ENCODE assay signal across 8 cellular contexts in the genomic region with DNA sequence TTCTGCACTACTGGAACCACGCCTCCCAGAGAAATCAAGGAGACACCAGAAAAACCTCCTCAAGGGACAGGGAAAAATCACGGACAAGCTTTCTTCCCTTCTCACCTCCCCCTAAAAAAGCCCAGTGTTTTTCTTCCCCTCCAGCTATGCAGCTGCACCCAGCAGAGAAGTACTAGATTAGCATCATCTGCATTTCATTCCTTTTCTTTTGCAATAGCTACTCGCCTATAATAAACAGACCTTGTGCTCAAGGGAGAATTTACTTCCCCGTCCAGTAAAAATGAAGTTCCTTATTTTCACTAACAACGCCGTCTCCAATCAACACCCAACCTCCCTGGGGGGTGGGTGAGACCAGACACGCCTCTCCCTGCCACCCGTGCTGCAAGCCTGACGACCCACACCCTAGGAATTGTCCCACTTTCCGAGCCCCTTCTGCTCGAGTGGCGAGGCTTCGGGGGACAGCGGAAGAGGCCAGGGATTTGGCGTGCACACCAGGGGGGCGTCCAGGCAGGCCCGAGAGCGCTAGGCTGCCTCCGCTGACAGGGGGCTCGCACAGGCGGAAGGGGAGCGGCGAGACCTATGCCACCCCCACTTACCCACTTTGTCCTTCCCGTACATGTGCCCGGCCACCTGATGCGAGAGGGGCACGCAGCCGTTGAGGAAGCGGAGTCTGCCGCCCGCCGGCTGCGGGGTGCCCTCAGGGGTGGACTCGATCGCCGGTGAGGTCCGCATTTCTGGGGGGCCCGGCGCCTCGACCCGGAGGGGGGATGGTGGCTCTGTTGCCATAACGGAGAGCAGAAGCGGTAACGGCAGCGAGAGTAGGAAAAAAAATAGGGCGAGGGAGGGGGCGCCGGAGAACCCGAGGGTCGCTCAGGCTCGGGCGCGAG. TPM values are rescaled to one million over a fixed set of nuclear protein-coding genes. Genes with fewer than 3 reads are reported as not detected.
DNase-seq lines count a peak whose midpoint lies in the region; ATAC-seq and TF ChIP-seq lines count a peak whose summit lies in the region.

No MANE protein-coding gene starts in this region.

- H3K27ac Mint-ChIP-seq in Caco-2 (ENCODE audit: unreplicated experiment): peak overlapping the region; percentile 98
- H3K27ac Mint-ChIP-seq in activated CD4-positive, alpha-beta T cell treated with anti-CD3 and anti-CD28 coated beads for 36 hours: peak overlapping the region; percentile 93

- peak overlapping the region; percentile 96 for H3K4me3 Mint-ChIP-seq in Caco-2 (ENCODE audit: unreplicated experiment)
- peak overlapping the region; percentile 99 for H3K4me3 Mint-ChIP-seq in activated CD4-positive, alpha-beta T cell treated with anti-CD3 and anti-CD28 coated beads for 36 hours

- H3K36me3 Mint-ChIP-seq in Caco-2 (ENCODE audit: insufficient read depth, unreplicated experiment): peaks cover 29% of the 10 kb centered on the region
- H3K36me3 Mint-ChIP-seq in activated CD4-positive, alpha-beta T cell treated with anti-CD3 and anti-CD28 coated beads for 36 hours (ENCODE audit: low read depth): peaks cover 11% of the 10 kb centered on the region

- peaks cover 18% of the 10 kb centered on the region for H3K4me1 ChIP-seq in Caco-2

- H3K27me3 Mint-ChIP-seq in Caco-2 (ENCODE audit: insufficient read depth, unreplicated experiment): no peaks in the 10 kb centered on the region
- H3K27me3 Mint-ChIP-seq in activated CD4-positive, alpha-beta T cell treated with anti-CD3 and anti-CD28 coated beads for 36 hours: no peaks in the 10 kb centered on the region

- BruUV-seq in Caco-2 (replicated peaks; lab: Mats Ljungman, UMichigan): no TSS peak

- DNase-seq in Caco-2: peak; percentile 58 to 72
- peak; percentile 69 for DNase-seq in M059J (ENCODE audit: low read depth)
- peak; percentile 56 for DNase-seq in activated CD4-positive, alpha-beta T cell treated with anti-CD3 and anti-CD28 coated beads for 36 hours
- peak; percentile 63 for DNase-seq in dermis blood vessel endothelial cell
- peak; percentile 75 for DNase-seq in left kidney (ENCODE audit: low read depth, low spot score)
- peak; percentile 33 to 39 for DNase-seq in stimulated activated CD4-positive, alpha-beta T cell treated with anti-CD3 and anti-CD28 coated beads, Interleukin-2, amount 100 ng/mL, for 24 hours
- no peak for DNase-seq in NCI-H2196 treated with DMSO at 0.1 percent for 48 hours (lab: John Stamatoyannopoulos, UW; ENCODE audit: unreplicated experiment)

- TF ChIP-seq CTCF in Caco-2 (IDR thresholded peaks at IDR 0.05; ENCODE audit: insufficient read depth in 1 of 2, low read depth in 1 of 2, low read length in 1 of 2, severe bottlenecking in 1 of 2, unreplicated experiment in 1 of 2): no peak

- POLR2A ChIA-PET in Caco-2 (lab: Charles Lee): interaction anchor here (1.8 kb wide), 1 partner anchor 28 kb away, joined by 7 read pairs; no protein-coding TSS in a partner anchor
- POLR2A ChIA-PET in activated CD4-positive, alpha-beta T cell treated with anti-CD3 and anti-CD28 coated beads for 36 hours (lab: Charles Lee): no interaction called here

- H3K36me3 ChIP-seq in Caco-2 (ENCODE audit: control insufficient read depth, insufficient read depth, low read length): no peaks in the 10 kb centered on the region; the same call in none of the 2 replicates

- H3K4me1 Mint-ChIP-seq in Caco-2 (ENCODE audit: low read depth, unreplicated experiment): peaks cover 5% of the 10 kb centered on the region
- H3K4me1 Mint-ChIP-seq in activated CD4-positive, alpha-beta T cell treated with anti-CD3 and anti-CD28 coated beads for 36 hours: peaks cover 40% of the 10 kb centered on the region

- H3K9me3 Mint-ChIP-seq in Caco-2 (ENCODE audit: unreplicated experiment): no peaks in the 10 kb centered on the region
- no peaks in the 10 kb centered on the region for H3K9me3 Mint-ChIP-seq in activated CD4-positive, alpha-beta T cell treated with anti-CD3 and anti-CD28 coated beads for 36 hours (ENCODE audit: low read depth)

- CTCF ChIA-PET in Caco-2 (lab: Charles Lee): interaction anchor here (0.6 to 2.7 kb wide), 5 partner anchors 8 to 117 kb away, joined by 3 to 16 read pairs (median 7); partner anchors contain the start of gene TFAM
- CTCF ChIA-PET in activated CD4-positive, alpha-beta T cell treated with anti-CD3 and anti-CD28 coated beads for 36 hours (lab: Charles Lee): interaction anchor here (0.7 to 1.8 kb wide), 3 partner anchors 26 to 118 kb away, joined by 3 to 5 read pairs (median 3); partner anchors contain the start of gene TFAM

- H3K4me3 ChIP-seq in Caco-2 (ENCODE audit: low read depth, low read length): peak overlapping the region; percentile 100

- no peaks in the 10 kb centered on the region for H3K9me3 ChIP-seq in Caco-2

- intact Hi-C loops in Caco-2 (cut with micrococcal nuclease; ENCODE audit: unreplicated experiment): no loop called here
- intact Hi-C loops in activated CD4-positive, alpha-beta T cell treated with anti-CD3 and anti-CD28 coated beads for 36 hours (cut with DNase I, micrococcal nuclease): loop anchor here (1.0 to 5.0 kb wide), 3 partner anchors 15 to 1640 kb away; partner anchors contain the start of gene CCDC6 (in 1 of the 2)

- peak; percentile 1 for ATAC-seq in GM21619 (IDR thresholded peaks at IDR 0.05; ENCODE audit: unreplicated experiment)
- ATAC-seq in activated CD4-positive, alpha-beta T cell treated with anti-CD3 and anti-CD28 coated beads for 36 hours: no peak

- no peaks in the 10 kb centered on the region for H3K27me3 ChIP-seq in Caco-2 (replicated peaks; ENCODE audit: control insufficient read depth, insufficient read depth, low read length)

RNA-seq across cellular contexts. Expression of gene IPMK, which starts 0.6 kb away (rescaled TPM):
- total RNA-seq in Caco-2 (2022) (18.0 and 18.3 TPM in 2 replicates), dermis blood vessel endothelial cell (6.7 and 7.8 TPM in 2 replicates)
- total RNA-seq in M059J (2014; rRNA removed; shearing (Covaris generic)): 7.4 and 9.3 TPM in 2 replicates
- 1 to 10 TPM; 7.1 to 8.1 TPM for total RNA-seq in activated CD4-positive, alpha-beta T cell treated with anti-CD3 and anti-CD28 coated beads for 36 hours

RNA-seq across cellular contexts. Expression of gene CISD1, which starts 1.9 kb away (rescaled TPM):
- 98.3 and 99.3 TPM in 2 replicates for total RNA-seq in Caco-2 (2022)
- 82.2 and 120 TPM in 2 replicates for total RNA-seq in M059J (2014; rRNA removed; shearing (Covaris generic))
- 10 to 100 TPM; 29.9 to 49.2 TPM for total RNA-seq in activated CD4-positive, alpha-beta T cell treated with anti-CD3 and anti-CD28 coated beads for 36 hours
- 33.5 and 50.4 TPM in 2 replicates for total RNA-seq in dermis blood vessel endothelial cell
